ENCODE assay signal across 1 cellular context in the genomic region with DNA sequence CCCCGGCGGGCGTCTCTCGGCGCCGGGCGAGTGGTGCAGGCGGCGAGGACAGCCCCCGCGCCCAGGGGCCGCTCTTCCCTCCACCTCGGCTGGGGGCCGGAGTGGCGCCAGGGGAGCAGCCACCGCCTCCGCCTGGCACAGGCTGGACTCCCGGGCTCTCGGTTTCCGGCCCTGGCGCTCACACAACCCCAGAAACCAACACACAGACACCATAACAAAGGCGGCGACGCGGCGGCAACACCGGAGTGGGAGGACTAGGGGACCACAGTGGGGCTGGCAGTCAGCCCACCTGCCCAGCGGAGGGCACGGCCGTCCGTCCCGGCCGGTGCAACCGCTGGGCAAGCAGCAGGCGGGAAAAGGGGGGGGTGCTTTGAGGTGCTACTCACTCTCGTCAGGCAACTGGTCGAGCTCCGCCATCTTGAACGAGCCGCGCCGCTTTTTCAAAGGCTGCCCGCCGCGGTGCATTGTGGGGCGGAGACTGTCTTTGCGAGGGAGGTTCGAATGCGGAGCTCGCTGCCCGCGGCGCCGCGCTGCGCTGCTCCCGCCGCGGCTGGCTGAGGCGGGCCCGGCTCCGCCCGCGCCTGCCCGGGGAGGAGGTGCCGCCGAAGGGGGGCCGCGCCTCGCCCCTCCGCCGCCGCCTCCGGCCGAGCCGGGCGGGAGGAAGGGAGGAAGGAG.
TF ChIP-seq lines count a peak whose summit lies in the region.

Gene LIN9, minus strand, starts transcription at position 442 of the 675 bp plus-strand sequence. Its CDS starts 25 bp downstream, at position 417.

TF ChIP-seq in HEK293, 187 proteins besides CTCF, POLR2A, EP300 and RAD21 (continued from another document and continues in another):
- TF ChIP-seq, protein P1, sequence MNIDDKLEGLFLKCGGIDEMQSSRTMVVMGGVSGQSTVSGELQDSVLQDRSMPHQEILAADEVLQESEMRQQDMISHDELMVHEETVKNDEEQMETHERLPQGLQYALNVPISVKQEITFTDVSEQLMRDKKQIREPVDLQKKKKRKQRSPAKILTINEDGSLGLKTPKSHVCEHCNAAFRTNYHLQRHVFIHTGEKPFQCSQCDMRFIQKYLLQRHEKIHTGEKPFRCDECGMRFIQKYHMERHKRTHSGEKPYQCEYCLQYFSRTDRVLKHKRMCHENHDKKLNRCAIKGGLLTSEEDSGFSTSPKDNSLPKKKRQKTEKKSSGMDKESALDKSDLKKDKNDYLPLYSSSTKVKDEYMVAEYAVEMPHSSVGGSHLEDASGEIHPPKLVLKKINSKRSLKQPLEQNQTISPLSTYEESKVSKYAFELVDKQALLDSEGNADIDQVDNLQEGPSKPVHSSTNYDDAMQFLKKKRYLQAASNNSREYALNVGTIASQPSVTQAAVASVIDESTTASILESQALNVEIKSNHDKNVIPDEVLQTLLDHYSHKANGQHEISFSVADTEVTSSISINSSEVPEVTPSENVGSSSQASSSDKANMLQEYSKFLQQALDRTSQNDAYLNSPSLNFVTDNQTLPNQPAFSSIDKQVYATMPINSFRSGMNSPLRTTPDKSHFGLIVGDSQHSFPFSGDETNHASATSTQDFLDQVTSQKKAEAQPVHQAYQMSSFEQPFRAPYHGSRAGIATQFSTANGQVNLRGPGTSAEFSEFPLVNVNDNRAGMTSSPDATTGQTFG (tag by site-specific recombination; IDR thresholded peaks at IDR 0.05; ENCODE audit: borderline replicate concordance): peak; percentile 77; the same call in 1 of the 2 replicates
- TF ChIP-seq ZNF133 (tag by site-specific recombination; IDR thresholded peaks at IDR 0.05) (peak; percentile 48; the same call in 1 of the 2 replicates), ZEB2 (tag by site-specific recombination; IDR thresholded peaks at IDR 0.05) (peak; percentile 88), SP3 (tag by site-specific recombination; IDR thresholded peaks at IDR 0.05) (peak; percentile 57), ZSCAN4 (tag by site-specific recombination; IDR thresholded peaks at IDR 0.05) (peak; percentile 65), ZNF366 (tag by site-specific recombination; conservative IDR thresholded peaks at IDR 0.05) (no peak), ZNF280C (tag by site-specific recombination; IDR thresholded peaks at IDR 0.05) (no peak), ZNF112 (tag by site-specific recombination; IDR thresholded peaks at IDR 0.05) (no peak), KLF8 (tag by site-specific recombination; IDR thresholded peaks at IDR 0.05) (peak; percentile 29; the same call in 1 of the 2 replicates), ZNF707 (tag by site-specific recombination; IDR thresholded peaks at IDR 0.05) (no peak), ZSCAN5A (tag by site-specific recombination; IDR thresholded peaks at IDR 0.05) (peak; percentile 90; the same call in 1 of the 2 replicates), ZNF37A (tag by site-specific recombination; IDR thresholded peaks at IDR 0.05) (no peak), ZNF10 (tag by site-specific recombination; IDR thresholded peaks at IDR 0.05) (no peak), ZNF600 (tag by site-specific recombination; IDR thresholded peaks at IDR 0.05) (peak; percentile 84), ZNF530 (tag by site-specific recombination; IDR thresholded peaks at IDR 0.05; ENCODE audit: low read depth) (no peak), ZNF549 (tag by site-specific recombination; IDR thresholded peaks at IDR 0.05) (no peak), ZNF664 (tag by site-specific recombination; IDR thresholded peaks at IDR 0.05) (no peak), ZSCAN18 (tag by site-specific recombination; IDR thresholded peaks at IDR 0.05) (0 out of 2 replicates have a peak, but pooled peaks have one; percentile 56), ZNF843 (tag by site-specific recombination; IDR thresholded peaks at IDR 0.05) (peak; percentile 78), YY2 (tag by site-specific recombination; IDR thresholded peaks at IDR 0.05) (peak; percentile 95), ZNF16 (tag by site-specific recombination; IDR thresholded peaks at IDR 0.05; ENCODE audit: low read depth) (no peak), ZNF248 (tag by site-specific recombination; IDR thresholded peaks at IDR 0.05) (no peak), ZNF776 (tag by site-specific recombination; IDR thresholded peaks at IDR 0.05; ENCODE audit: borderline replicate concordance) (no peak), SP7 (tag by site-specific recombination; IDR thresholded peaks at IDR 0.05) (peak; percentile 80), ZNF624 (tag by site-specific recombination; IDR thresholded peaks at IDR 0.05) (no peak), ZFHX2 (tag by site-specific recombination; conservative IDR thresholded peaks at IDR 0.05) (peak; percentile 90), ZNF596 (tag by site-specific recombination; IDR thresholded peaks at IDR 0.05) (no peak), ZNF157 (tag by site-specific recombination; IDR thresholded peaks at IDR 0.05) (0 out of 2 replicates have a peak, but pooled peaks have one; percentile 20), ZNF692 (tag by site-specific recombination; IDR thresholded peaks at IDR 0.05) (peak; percentile 95), ZNF121 (tag by site-specific recombination; IDR thresholded peaks at IDR 0.05) (0 out of 2 replicates have a peak, but pooled peaks have one; percentile 46), ZNF2 (tag by site-specific recombination; IDR thresholded peaks at IDR 0.05) (peak; percentile 96), ZNF660 (tag by site-specific recombination; IDR thresholded peaks at IDR 0.05) (peak; percentile 82), PRDM1 (tag by site-specific recombination; IDR thresholded peaks at IDR 0.05) (no peak), INSM2 (tag by site-specific recombination; IDR thresholded peaks at IDR 0.05) (peak; percentile 78), ZNF155 (tag by site-specific recombination; IDR thresholded peaks at IDR 0.05) (no peak)
- TF ChIP-seq, protein P2, sequence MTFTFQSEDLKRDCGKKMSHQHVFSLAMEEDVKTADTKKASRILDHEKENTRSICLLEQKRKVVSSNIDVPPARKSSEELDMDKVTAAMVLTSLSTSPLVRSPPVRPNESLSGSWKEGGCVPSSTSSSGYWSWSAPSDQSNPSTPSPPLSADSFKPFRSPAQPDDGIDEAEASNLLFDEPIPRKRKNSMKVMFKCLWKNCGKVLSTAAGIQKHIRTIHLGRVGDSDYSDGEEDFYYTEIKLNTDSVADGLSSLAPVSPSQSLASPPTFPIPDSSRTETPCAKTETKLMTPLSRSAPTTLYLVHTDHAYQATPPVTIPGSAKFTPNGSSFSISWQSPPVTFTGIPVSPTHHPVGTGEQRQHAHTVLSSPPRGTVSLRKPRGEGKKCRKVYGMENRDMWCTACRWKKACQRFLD (tag by site-specific recombination; IDR thresholded peaks at IDR 0.05): no peak
- TF ChIP-seq, protein P3, sequence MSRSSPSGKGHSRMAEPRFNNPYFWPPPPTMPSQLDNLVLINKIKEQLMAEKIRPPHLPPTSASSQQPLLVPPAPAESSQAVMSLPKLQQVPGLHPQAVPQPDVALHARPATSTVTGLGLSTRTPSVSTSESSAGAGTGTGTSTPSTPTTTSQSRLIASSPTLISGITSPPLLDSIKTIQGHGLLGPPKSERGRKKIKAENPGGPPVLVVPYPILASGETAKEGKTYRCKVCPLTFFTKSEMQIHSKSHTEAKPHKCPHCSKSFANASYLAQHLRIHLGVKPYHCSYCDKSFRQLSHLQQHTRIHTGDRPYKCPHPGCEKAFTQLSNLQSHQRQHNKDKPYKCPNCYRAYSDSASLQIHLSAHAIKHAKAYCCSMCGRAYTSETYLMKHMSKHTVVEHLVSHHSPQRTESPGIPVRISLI (tag by site-specific recombination; IDR thresholded peaks at IDR 0.05): peak; percentile 89
- TF ChIP-seq, protein P4, sequence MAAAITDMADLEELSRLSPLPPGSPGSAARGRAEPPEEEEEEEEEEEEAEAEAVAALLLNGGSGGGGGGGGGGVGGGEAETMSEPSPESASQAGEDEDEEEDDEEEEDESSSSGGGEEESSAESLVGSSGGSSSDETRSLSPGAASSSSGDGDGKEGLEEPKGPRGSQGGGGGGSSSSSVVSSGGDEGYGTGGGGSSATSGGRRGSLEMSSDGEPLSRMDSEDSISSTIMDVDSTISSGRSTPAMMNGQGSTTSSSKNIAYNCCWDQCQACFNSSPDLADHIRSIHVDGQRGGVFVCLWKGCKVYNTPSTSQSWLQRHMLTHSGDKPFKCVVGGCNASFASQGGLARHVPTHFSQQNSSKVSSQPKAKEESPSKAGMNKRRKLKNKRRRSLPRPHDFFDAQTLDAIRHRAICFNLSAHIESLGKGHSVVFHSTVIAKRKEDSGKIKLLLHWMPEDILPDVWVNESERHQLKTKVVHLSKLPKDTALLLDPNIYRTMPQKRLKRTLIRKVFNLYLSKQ (tag by site-specific recombination; IDR thresholded peaks at IDR 0.05; ENCODE audit: borderline replicate concordance): no peak
- TF ChIP-seq, protein P5, sequence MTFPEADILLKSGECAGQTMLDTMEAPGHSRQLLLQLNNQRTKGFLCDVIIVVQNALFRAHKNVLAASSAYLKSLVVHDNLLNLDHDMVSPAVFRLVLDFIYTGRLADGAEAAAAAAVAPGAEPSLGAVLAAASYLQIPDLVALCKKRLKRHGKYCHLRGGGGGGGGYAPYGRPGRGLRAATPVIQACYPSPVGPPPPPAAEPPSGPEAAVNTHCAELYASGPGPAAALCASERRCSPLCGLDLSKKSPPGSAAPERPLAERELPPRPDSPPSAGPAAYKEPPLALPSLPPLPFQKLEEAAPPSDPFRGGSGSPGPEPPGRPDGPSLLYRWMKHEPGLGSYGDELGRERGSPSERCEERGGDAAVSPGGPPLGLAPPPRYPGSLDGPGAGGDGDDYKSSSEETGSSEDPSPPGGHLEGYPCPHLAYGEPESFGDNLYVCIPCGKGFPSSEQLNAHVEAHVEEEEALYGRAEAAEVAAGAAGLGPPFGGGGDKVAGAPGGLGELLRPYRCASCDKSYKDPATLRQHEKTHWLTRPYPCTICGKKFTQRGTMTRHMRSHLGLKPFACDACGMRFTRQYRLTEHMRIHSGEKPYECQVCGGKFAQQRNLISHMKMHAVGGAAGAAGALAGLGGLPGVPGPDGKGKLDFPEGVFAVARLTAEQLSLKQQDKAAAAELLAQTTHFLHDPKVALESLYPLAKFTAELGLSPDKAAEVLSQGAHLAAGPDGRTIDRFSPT (tag by site-specific recombination; IDR thresholded peaks at IDR 0.05): peak; percentile 69
